18 cellular contexts compared by ENCODE assay signal in genomic region chr1:168972887-168973286, GRCh38.
DNase-seq lines count a peak whose midpoint lies in the region; FAIRE-seq and TF ChIP-seq lines count a peak whose summit lies in the region.
"Had no signal": no experiment of that assay in that cellular context is flagged by ENCODE, and none has a peak within 500 bp of the region (broad histone marks: within the 10 kb centered on the region; RNA-seq: fewer than 3 reads in every experiment).

No MANE protein-coding gene starts in this region.

- no peaks in the 10 kb centered on the region for H3K79me2 ChIP-seq in trophoblast cell (ENCODE audit: control insufficient read depth, insufficient read depth, low read length, poor library complexity)

- H2BK12ac ChIP-seq in trophoblast cell (ENCODE audit: low read length) = peak overlapping the region; percentile 70

- no peak overlapping the region for H4K8ac ChIP-seq in trophoblast cell (ENCODE audit: low read depth, low read length)

- H2BK5ac ChIP-seq in trophoblast cell (ENCODE audit: low read depth, low read length, poor library complexity) = no peak overlapping the region

- H3K18ac ChIP-seq in trophoblast cell (ENCODE audit: low read length) = no peak overlapping the region

- peaks cover 3 to 8% of the 10 kb centered on the region in 2 experiments for H3K4me1 ChIP-seq in trophoblast cell (ENCODE audit: control insufficient read depth in 1 of 2, insufficient read depth in 2 of 2, low read length in 2 of 2)

- H3K36me3 Mint-ChIP-seq in brain = no peaks in the 10 kb centered on the region
- H3K36me3 Mint-ChIP-seq: activated naive CD4-positive, alpha-beta T cell treated with anti-CD3 and anti-CD28 coated beads, Interleukin-2, amount 50 U/mL, for 72 hours had no signal

- H3K4me1 Mint-ChIP-seq in brain = peaks cover 25% of the 10 kb centered on the region

- H3K4ac ChIP-seq in trophoblast cell (ENCODE audit: low read depth, low read length) = no peak overlapping the region

- no peak overlapping the region for H3K23ac ChIP-seq in trophoblast cell (ENCODE audit: low read length)

- no peaks in the 10 kb centered on the region for H3K9me3 Mint-ChIP-seq in brain
- H3K9me3 Mint-ChIP-seq: activated CD8-positive, alpha-beta T cell treated with anti-CD3 and anti-CD28 coated beads for 36 hours; activated naive CD4-positive, alpha-beta T cell treated with anti-CD3 and anti-CD28 coated beads, Interleukin-2, amount 50 U/mL, for 72 hours; activated T-cell treated with anti-CD3 and anti-CD28 coated beads, Interleukin-2, amount 50 U/mL, for 24 hours; H9 had no signal

- H3K79me1 ChIP-seq in trophoblast cell (ENCODE audit: low read length) = peaks cover 2% of the 10 kb centered on the region

- H4K91ac ChIP-seq in trophoblast cell (ENCODE audit: low read depth, low read length) = no peak overlapping the region

- DNase-seq in DMS79 treated with DMSO at 0.1 percent for 48 hours (lab: John Stamatoyannopoulos, UW) = peak; percentile 90
- DNase-seq in NCI-H2029 treated with DMSO at 0.1 percent for 48 hours (lab: John Stamatoyannopoulos, UW) = peak; percentile 99
- peak; percentile 5 to 19 for DNase-seq in trophoblast cell
- no peak for DNase-seq in SK-N-DZ (ENCODE audit: low spot score)
- DNase-seq in SW 1271 (lab: John Stamatoyannopoulos, UW) = no peak
- no peak for DNase-seq in frontal cortex (ENCODE audit: low spot score in 2 of 2)
- no peak for DNase-seq in stimulated activated CD4-positive, alpha-beta T cell treated with anti-CD3 and anti-CD28 coated beads, Interleukin-12 subunit alpha, Interleukin-12 subunit beta, amount 100 ng/mL, for 4 hours
- DNase-seq: activated CD4-positive, CD25-positive, alpha-beta regulatory T cell; activated CD8-positive, alpha-beta T cell treated with anti-CD3 and anti-CD28 coated beads for 36 hours; activated T-cell treated with anti-CD3 and anti-CD28 coated beads, Interleukin-2, amount 50 U/mL, for 24 hours; cortex of kidney; H9 had no signal

- no peaks in the 10 kb centered on the region for H3K9me3 ChIP-seq in trophoblast cell (ENCODE audit: insufficient read depth, low read depth, low read length)
- H3K9me3 ChIP-seq: gastroesophageal sphincter had no signal

- no peak for FAIRE-seq in frontal cortex (lab: Jason Lieb, UNC)
- FAIRE-seq: G401.6, K562 had no signal

- H4K12ac ChIP-seq in trophoblast cell (ENCODE audit: low read depth, low read length) = no peak overlapping the region

- peak overlapping the region; percentile 3 for H3K27ac ChIP-seq in trophoblast cell (ENCODE audit: low read depth, low read length)
- H3K27ac ChIP-seq: epithelial cell of prostate had no signal

- H2AFZ ChIP-seq in trophoblast cell (ENCODE audit: insufficient read depth, low read length, poor library complexity) = peak overlapping the region; percentile 49

- H3K36me3 ChIP-seq in trophoblast cell (ENCODE audit: control insufficient read depth in 1 of 2, insufficient read depth in 2 of 2, low read length in 2 of 2) = no peaks in the 10 kb centered on the region
- H3K36me3 ChIP-seq: gastroesophageal sphincter had no signal

- no peak overlapping the region for H3K9ac ChIP-seq in trophoblast cell (ENCODE audit: low read length)

- TF ChIP-seq CTCF in brain (conservative IDR thresholded peaks at IDR 0.05) = no peak

- H3K4me3 ChIP-seq in trophoblast cell (ENCODE audit: low read depth, low read length) = no peak overlapping the region
- H3K4me3 ChIP-seq: gastroesophageal sphincter, K562 had no signal

- H3K14ac ChIP-seq in trophoblast cell (ENCODE audit: low read length) = no peak overlapping the region

- peaks cover 3% of the 10 kb centered on the region for H3K27me3 Mint-ChIP-seq in brain
- H3K27me3 Mint-ChIP-seq: activated CD8-positive, alpha-beta T cell treated with anti-CD3 and anti-CD28 coated beads for 36 hours; activated T-cell treated with anti-CD3 and anti-CD28 coated beads, Interleukin-2, amount 50 U/mL, for 24 hours had no signal

- no peak overlapping the region for H3K4me3 Mint-ChIP-seq in brain
- H3K4me3 Mint-ChIP-seq: activated CD8-positive, alpha-beta T cell treated with anti-CD3 and anti-CD28 coated beads for 36 hours; activated T-cell treated with anti-CD3 and anti-CD28 coated beads, Interleukin-2, amount 50 U/mL, for 24 hours; H9 had no signal

- peak overlapping the region in 3 of 5 experiments; percentile 28 to 68 (median 35) for H3K27ac Mint-ChIP-seq in brain
- H3K27ac Mint-ChIP-seq: activated CD8-positive, alpha-beta T cell treated with anti-CD3 and anti-CD28 coated beads for 36 hours; activated naive CD4-positive, alpha-beta T cell treated with anti-CD3 and anti-CD28 coated beads, Interleukin-2, amount 50 U/mL, for 72 hours; activated T-cell treated with anti-CD3 and anti-CD28 coated beads, Interleukin-2, amount 50 U/mL, for 24 hours; H9 had no signal

- no peak overlapping the region for H3K4me2 ChIP-seq in trophoblast cell (ENCODE audit: low read length)

- no peak overlapping the region for H2BK120ac ChIP-seq in trophoblast cell (ENCODE audit: insufficient read depth, low read length, poor library complexity)

- WGBS in trophoblast cell (ENCODE audit: extremely low coverage, insufficient coverage, insufficient read length) = no CpG with 5 or more reads among the region's 2 CpGs

- H2AK5ac ChIP-seq in trophoblast cell (ENCODE audit: low read length) = peak overlapping the region; percentile 54

- H3K27me3 ChIP-seq in trophoblast cell (ENCODE audit: insufficient read depth, low read length) = no peaks in the 10 kb centered on the region
- H3K27me3 ChIP-seq: gastroesophageal sphincter had no signal

Comparison
In these comparisons a context has a peak if more than half of its experiments do, and no peak if none do; other contexts are left out.
1. DNase-seq: peak in DMS79 treated with DMSO at 0.1 percent for 48 hours (single experiment), NCI-H2029 treated with DMSO at 0.1 percent for 48 hours (single experiment) and trophoblast cell (2 of 2); none in SK-N-DZ (single experiment), SW 1271 (0 of 2), frontal cortex (0 of 2) and stimulated activated CD4-positive, alpha-beta T cell treated with anti-CD3 and anti-CD28 coated beads, Interleukin-12 subunit alpha, Interleukin-12 subunit beta, amount 100 ng/mL, for 4 hours (single experiment).